ENCODE assay signal across 8 cellular contexts in genomic region chr1:33349778-33350610, GRCh38. TPM values are rescaled to one million over a fixed set of nuclear protein-coding genes. Genes with fewer than 3 reads are reported as not detected.
A peak's percentile ranks its signal among the peaks of the same experiment; 100 is the strongest.
DNase-seq lines count a peak whose midpoint lies in the region; TF ChIP-seq lines count a peak whose summit lies in the region.

No MANE protein-coding gene starts in this region.

- H3K27ac ChIP-seq in MM.1S (ENCODE audit: low read length): peak overlapping the region; percentile 14; the same call in 1 of the 2 replicates
- H3K27ac ChIP-seq in SK-N-SH (ENCODE audit: low read depth in 2 of 2, low read length in 1 of 2): peak overlapping the region; percentile 75 to 94
- peak overlapping the region; percentile 53 for H3K27ac ChIP-seq in osteoblast (ENCODE audit: low read depth, low read length)
- H3K27ac ChIP-seq in testis: peak overlapping the region; percentile 15 to 97

- H3K4me1 Mint-ChIP-seq in activated naive CD4-positive, alpha-beta T cell treated with anti-CD3 and anti-CD28 coated beads, Interleukin-2, amount 50 U/mL, for 24 hours: peaks cover 44% of the 10 kb centered on the region
- peaks cover 44% of the 10 kb centered on the region for H3K4me1 Mint-ChIP-seq in glutamatergic neuron (ENCODE audit: low read depth, unreplicated experiment)

- H3K27me3 ChIP-seq in MM.1S (replicated peaks; ENCODE audit: insufficient read depth, low read length): peaks cover 4% of the 10 kb centered on the region; the same call in 1 of the 2 replicates
- H3K27me3 ChIP-seq in SK-N-SH (ENCODE audit: insufficient read depth): no peaks in the 10 kb centered on the region
- no peaks in the 10 kb centered on the region for H3K27me3 ChIP-seq in osteoblast (ENCODE audit: insufficient read depth, low read length)
- no peaks in the 10 kb centered on the region for H3K27me3 ChIP-seq in testis

- H3K9ac ChIP-seq in MM.1S (ENCODE audit: low read length) (peak overlapping the region; percentile 59), SK-N-SH (peak overlapping the region; percentile 81)

- CTCF ChIA-PET in SK-N-SH (lab: Yijun Ruan, JAX): interaction anchor here (3.6 kb wide), 1 partner anchor 13 kb away, joined by 27 read pairs; no protein-coding TSS in a partner anchor

- intact Hi-C loops in testis (cut with DNase I; ENCODE audit: low total_unique reads): no loop called here

- peaks cover 32% of the 10 kb centered on the region for H3K79me2 ChIP-seq in MM.1S (ENCODE audit: low read length)
- peaks cover 47% of the 10 kb centered on the region for H3K79me2 ChIP-seq in SK-N-SH (ENCODE audit: insufficient read depth)
- H3K79me2 ChIP-seq in osteoblast (ENCODE audit: insufficient read depth, low read length): peaks cover 44% of the 10 kb centered on the region

- no peak for TF ChIP-seq CTCF in MM.1S (IDR thresholded peaks at IDR 0.05; ENCODE audit: low read length)
- no peak for TF ChIP-seq CTCF in SK-N-SH (IDR thresholded peaks at IDR 0.05)
- TF ChIP-seq CTCF in glutamatergic neuron (IDR thresholded peaks at IDR 0.05; ENCODE audit: partially characterized antibody, unreplicated experiment): no peak
- no peak for TF ChIP-seq CTCF in osteoblast (IDR thresholded peaks at IDR 0.05; ENCODE audit: extremely low read depth, low read depth, low read length)
- no peak for TF ChIP-seq CTCF in testis (IDR thresholded peaks at IDR 0.05)

- H3K27me3 Mint-ChIP-seq in activated naive CD4-positive, alpha-beta T cell treated with anti-CD3 and anti-CD28 coated beads, Interleukin-2, amount 50 U/mL, for 24 hours: no peaks in the 10 kb centered on the region
- H3K27me3 Mint-ChIP-seq in glutamatergic neuron (ENCODE audit: unreplicated experiment): peaks cover 27% of the 10 kb centered on the region

- peak overlapping the region; percentile 93 for H3K4me3 Mint-ChIP-seq in activated naive CD4-positive, alpha-beta T cell treated with anti-CD3 and anti-CD28 coated beads, Interleukin-2, amount 50 U/mL, for 24 hours
- H3K4me3 Mint-ChIP-seq in glutamatergic neuron (ENCODE audit: unreplicated experiment): peak overlapping the region; percentile 82

- TF ChIP-seq EP300 in SK-N-SH (IDR thresholded peaks at IDR 0.05; ENCODE audit: borderline replicate concordance in 1 of 2, low read depth in 1 of 2, low read length in 1 of 2): no peak

- H4K20me1 ChIP-seq in MM.1S (ENCODE audit: insufficient read depth, low read length) (no peaks in the 10 kb centered on the region), SK-N-SH (ENCODE audit: insufficient read depth) (peaks cover 3% of the 10 kb centered on the region; the same call in 1 of the 2 replicates), osteoblast (ENCODE audit: insufficient read depth, low read length) (peaks cover 9% of the 10 kb centered on the region)

- H3K4me3 ChIP-seq in MM.1S (ENCODE audit: low read length) (peak overlapping the region; percentile 84), SK-N-SH (ENCODE audit: low read depth in 2 of 2, low read length in 1 of 2) (peak overlapping the region; percentile 62 to 78), osteoblast (ENCODE audit: insufficient read depth, low read length) (peak overlapping the region; percentile 72), testis (peak overlapping the region; percentile 70 to 94)

- no peaks in the 10 kb centered on the region for H3K9me2 ChIP-seq in MM.1S (replicated peaks; ENCODE audit: insufficient read depth, low read length)
- no peaks in the 10 kb centered on the region for H3K9me2 ChIP-seq in SK-N-SH

- H3K4me1 ChIP-seq in MM.1S (ENCODE audit: low read length) (peaks cover 24% of the 10 kb centered on the region), SK-N-SH (ENCODE audit: control insufficient read depth in 1 of 2, insufficient read depth in 2 of 2, low read depth in 1 of 2, low read length in 1 of 2) (peaks cover 21 to 35% of the 10 kb centered on the region in 2 experiments), osteoblast (ENCODE audit: insufficient read depth, low read length) (peaks cover 38% of the 10 kb centered on the region), testis (peaks cover 8% of the 10 kb centered on the region)

- POLR2A ChIA-PET in SK-N-SH (lab: Yijun Ruan, JAX): interaction anchor here (1.0 to 2.4 kb wide), 6 partner anchors 10 to 55 kb away, joined by 3 to 10 read pairs (median 4); partner anchors contain the start of gene A3GALT2

- H3K36me3 ChIP-seq in MM.1S (replicated peaks; ENCODE audit: insufficient read depth, low read length) (no peaks in the 10 kb centered on the region), SK-N-SH (replicated peaks in 1 of 2; ENCODE audit: control insufficient read depth in 1 of 2, insufficient read depth in 2 of 2, low read length in 1 of 2) (peaks cover 9 to 23% of the 10 kb centered on the region in 2 experiments), osteoblast (ENCODE audit: insufficient read depth, low read length) (peaks cover 22% of the 10 kb centered on the region), testis (ENCODE audit: low read depth, missing control alignments) (no peaks in the 10 kb centered on the region)

- peak overlapping the region; percentile 76 for H3K27ac Mint-ChIP-seq in activated naive CD4-positive, alpha-beta T cell treated with anti-CD3 and anti-CD28 coated beads, Interleukin-2, amount 50 U/mL, for 24 hours
- H3K27ac Mint-ChIP-seq in glutamatergic neuron (ENCODE audit: unreplicated experiment): peak overlapping the region; percentile 96

- H3K9me3 Mint-ChIP-seq in activated naive CD4-positive, alpha-beta T cell treated with anti-CD3 and anti-CD28 coated beads, Interleukin-2, amount 50 U/mL, for 24 hours: no peaks in the 10 kb centered on the region
- peaks cover 36% of the 10 kb centered on the region for H3K9me3 Mint-ChIP-seq in glutamatergic neuron (ENCODE audit: unreplicated experiment)

- peak; percentile 97 for DNase-seq in GM03348 (ENCODE audit: low spot score)
- DNase-seq in HCEC 1CT: peak; percentile 87
- DNase-seq in MM.1S: peak; percentile 90
- peak; percentile 98 for DNase-seq in SK-N-SH
- DNase-seq in glutamatergic neuron: peak; percentile 87
- DNase-seq in osteoblast (ENCODE audit: insufficient read length, low spot score, missing footprints): peak; percentile 99
- peak; percentile 87 for DNase-seq in testis

- no peak for TF ChIP-seq RAD21 in SK-N-SH (IDR thresholded peaks at IDR 0.05; ENCODE audit: low read length)

- WGBS in SK-N-SH (ENCODE audit: low lambda C conversion rate): 4% methylated on average over 11 of the region's 104 CpGs
- WGBS in testis, 2 donors: 0 to 1% methylated on average over 27 to 41 of the region's 104 CpGs

- no peaks in the 10 kb centered on the region for H3K9me3 ChIP-seq in MM.1S (replicated peaks; ENCODE audit: insufficient read depth, low read length)
- H3K9me3 ChIP-seq in SK-N-SH: no peaks in the 10 kb centered on the region
- no peaks in the 10 kb centered on the region for H3K9me3 ChIP-seq in osteoblast (ENCODE audit: low read depth, low read length)
- H3K9me3 ChIP-seq in testis: no peaks in the 10 kb centered on the region

- no peak for TF ChIP-seq POLR2A in testis (IDR thresholded peaks at IDR 0.05)

- peaks cover 7% of the 10 kb centered on the region for H3K36me3 Mint-ChIP-seq in activated naive CD4-positive, alpha-beta T cell treated with anti-CD3 and anti-CD28 coated beads, Interleukin-2, amount 50 U/mL, for 24 hours
- peaks cover 20% of the 10 kb centered on the region for H3K36me3 Mint-ChIP-seq in glutamatergic neuron (ENCODE audit: unreplicated experiment)

- H3F3A ChIP-seq in MM.1S (ENCODE audit: insufficient read depth, low read length): no peaks in the 10 kb centered on the region
- peaks cover 29% of the 10 kb centered on the region for H3F3A ChIP-seq in SK-N-SH (replicated peaks; ENCODE audit: insufficient read depth)

- H2AFZ ChIP-seq in MM.1S (ENCODE audit: low read length): peak overlapping the region; percentile 98
- peak overlapping the region; percentile 83 for H2AFZ ChIP-seq in SK-N-SH (ENCODE audit: low read depth)
- peak overlapping the region; percentile 68 for H2AFZ ChIP-seq in osteoblast (ENCODE audit: low read length)

- peak overlapping the region; percentile 99 for H3K4me2 ChIP-seq in MM.1S (ENCODE audit: low read depth, low read length)
- peak overlapping the region; percentile 98 for H3K4me2 ChIP-seq in SK-N-SH
- peak overlapping the region; percentile 89 for H3K4me2 ChIP-seq in osteoblast (ENCODE audit: insufficient read depth, low read length)

TF ChIP-seq in SK-N-SH, 30 proteins besides CTCF, POLR2A, EP300 and RAD21:
- TF ChIP-seq SIN3A (IDR thresholded peaks at IDR 0.05; ENCODE audit: borderline replicate concordance, low read depth, low read length): peak; percentile 68; the same call in 1 of the 2 replicates
- no peak for TF ChIP-seq FOXM1 (IDR thresholded peaks at IDR 0.05; ENCODE audit: low read depth)
- TF ChIP-seq TAF1 (IDR thresholded peaks at IDR 0.05; ENCODE audit: borderline replicate concordance, low read depth, low read length): peak; percentile 50; the same call in 1 of the 2 replicates
- TF ChIP-seq NFIC (IDR thresholded peaks at IDR 0.05; ENCODE audit: borderline replicate concordance): no peak
- peak; percentile 46; the same call in 1 of the 2 replicates for TF ChIP-seq MXI1 (IDR thresholded peaks at IDR 0.05; ENCODE audit: low read depth, low read length)
- TF ChIP-seq GABPA (IDR thresholded peaks at IDR 0.05; ENCODE audit: low read depth): peak; percentile 45; the same call in 1 of the 2 replicates
- peak; percentile 87 for TF ChIP-seq MAX (IDR thresholded peaks at IDR 0.05; ENCODE audit: low read depth)
- peak; percentile 49; the same call in 1 of the 2 replicates for TF ChIP-seq FOXJ3 (CRISPR knock-in tag; IDR thresholded peaks at IDR 0.05)
- peak; percentile 91 for TF ChIP-seq POLR2AphosphoS5 (IDR thresholded peaks at IDR 0.05; ENCODE audit: low read depth, low read length)
TF ChIP-seq in SK-N-SH: peak in this region for 7.

RNA-seq across cellular contexts. Expression of gene A3GALT2, which starts 29.1 kb away (rescaled TPM):
- polyA plus RNA-seq in SK-N-SH (2012; rRNA removed) (0.07 TPM in 1 of 2 replicates, not detected in the other), testis (ENCODE audit: insufficient read depth, low read depth, low replicate concordance) (not detected)
- polyA plus RNA-seq in SK-N-SH (2012; cell fraction: cytosol; rRNA removed): 0.03 TPM in 1 of 2 replicates, not detected in the other
- 0.60 and 0.71 TPM in 2 replicates for polyA plus RNA-seq in SK-N-SH (2012; cell fraction: nucleus; rRNA removed)
- total RNA-seq in glutamatergic neuron (ENCODE audit: unreplicated experiment) (0.71 TPM), osteoblast (under 0.01 TPM in 1 of 2 replicates, not detected in the other), testis (1 to 10 TPM in 1 of 2 donors, under 1 TPM in 1; 0.87 to 1.7 TPM)

Comparison
In these comparisons a context has a peak if more than half of its experiments do, and no peak if none do; other contexts are left out.
1. Peak in every context shown above with its lines: DNase-seq, H3K4me3 ChIP-seq and H3K27ac ChIP-seq.
2. H3K27ac ChIP-seq: peak in every context shown above with its lines; median percentile 84 in SK-N-SH; 56 in testis; 53 in osteoblast; 14 in MM.1S.